In the genomic region with DNA sequence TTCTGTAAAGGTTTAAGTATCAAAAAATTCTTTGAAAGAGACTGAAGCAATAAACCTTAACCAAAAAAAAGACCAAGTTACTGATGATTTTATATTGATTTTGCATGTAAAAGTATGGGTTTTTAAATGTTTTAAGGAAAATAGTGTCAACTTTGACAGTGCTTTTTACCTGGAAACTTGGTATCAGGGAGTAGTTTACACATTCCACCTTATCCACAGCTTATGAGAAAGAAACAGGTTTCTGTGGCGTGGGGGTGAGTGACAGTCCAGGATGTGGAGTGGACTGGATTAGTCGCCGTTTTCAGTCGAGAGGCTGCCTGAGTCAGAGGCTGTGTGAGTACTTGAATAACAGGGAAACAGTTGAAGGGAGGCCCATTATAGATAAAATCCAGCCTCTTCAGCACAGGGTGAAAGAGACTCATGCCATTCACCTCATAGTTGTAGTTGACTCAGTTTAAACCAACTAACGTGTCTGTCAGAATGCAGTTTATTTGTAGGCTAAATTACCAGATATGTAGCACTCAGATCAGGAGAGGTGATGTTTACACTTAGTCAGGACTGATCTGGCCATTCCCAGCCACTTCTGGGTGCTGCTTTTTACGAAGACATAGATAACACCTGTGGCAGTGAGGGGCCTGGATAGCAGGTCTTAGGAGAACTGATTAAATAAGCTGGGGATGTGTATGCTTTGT, we compare ENCODE assay signal across 8 cellular contexts. TPM values are rescaled to one million over a fixed set of nuclear protein-coding genes. Genes with fewer than 3 reads are reported as not detected.
DNase-seq lines count a peak whose midpoint lies in the region; ATAC-seq, FAIRE-seq and TF ChIP-seq lines count a peak whose summit lies in the region.

No MANE protein-coding gene starts in this region.

- TF ChIP-seq CTCF in GM12878 (IDR thresholded peaks at IDR 0.05 in 2 of 3, conservative IDR thresholded peaks at IDR 0.05 in 1 of 3; ENCODE audit: control insufficient read depth in 2 of 3, extremely low read depth in 1 of 3, insufficient read depth in 1 of 3, low read depth in 3 of 3, low read length in 3 of 3) (no peak), suprapubic skin (IDR thresholded peaks at IDR 0.05) (no peak)

- no peaks in the 10 kb centered on the region for H4K20me1 ChIP-seq in GM12878 (ENCODE audit: control insufficient read depth, insufficient read depth)

- H3K4me3 ChIP-seq in GM12878 = peak overlapping the region; percentile 98
- no peak overlapping the region for H3K4me3 ChIP-seq in suprapubic skin

- H3K27me3 ChIP-seq in GM12878 (replicated peaks in 1 of 2; ENCODE audit: control insufficient read depth in 2 of 2, insufficient read depth in 2 of 2, low read length in 1 of 2) (no peaks in the 10 kb centered on the region), suprapubic skin (no peaks in the 10 kb centered on the region)

- peaks cover 94% of the 10 kb centered on the region for H3K79me2 ChIP-seq in GM12878 (ENCODE audit: control insufficient read depth, insufficient read depth, low read length)

- intact Hi-C loops in GM12878 (cut with micrococcal nuclease; ENCODE audit: unreplicated experiment) = loop anchor here (1.0 to 10.0 kb wide), 5 partner anchors 15 to 197 kb away; a partner anchor contains a TSS

- BruUV-seq in GM12878 (replicated peaks; lab: Mats Ljungman, UMichigan) = TSS peak; percentile 61

- peak overlapping the region; percentile 83 for H3K9ac ChIP-seq in GM12878 (ENCODE audit: control insufficient read depth, insufficient read depth, low read length)

- DNase-seq in ELF-1 (ENCODE audit: low read depth, low spot score) (peak; percentile 23), SHP77 (lab: John Stamatoyannopoulos, UW) (peak; percentile 16 to 32), GM12878 (ENCODE audit: low read depth, low spot score) (no peak), lung microvascular endothelial cell (ENCODE audit: low read depth in 2 of 2) (peak; percentile 82 to 92), suprapubic skin (ENCODE audit: low spot score in 2 of 2) (no peak), NCI-H524 treated with DMSO at 0.1 percent for 48 hours (lab: John Stamatoyannopoulos, UW) (no peak)

- POLR2A ChIA-PET in GM12878 (lab: Charles Lee) = interaction anchor here (1.0 to 8.0 kb wide), 8 partner anchors 10 to 127 kb away, joined by 3 to 59 read pairs (median 8); no protein-coding TSS in a partner anchor

- CTCF ChIA-PET in GM12878 (lab: Yijun Ruan, JAX) = interaction anchor here (0.7 to 3.0 kb wide), 15 partner anchors 10 to 129 kb away, joined by 3 to 19 read pairs (median 5); no protein-coding TSS in a partner anchor

- H2AFZ ChIP-seq in GM12878 (ENCODE audit: control insufficient read depth, low read depth, low read length) = no peak overlapping the region; the same call in 1 of the 2 replicates

- RAD21 ChIA-PET in GM12878 (lab: Charles Lee; ENCODE audit: unreplicated experiment) = interaction anchor here (0.6 to 14.1 kb wide), 19 partner anchors 8 to 749 kb away, joined by 3 to 247 read pairs (median 7); no protein-coding TSS in a partner anchor

- whole genome bisulfite sequencing in GM12878 (ENCODE audit: insufficient coverage, insufficient replicate concordance, low lambda C conversion rate, missing lambda C conversion rate) = 13% methylated on average over 6 of the region's 6 CpGs
- WGBS in suprapubic skin = 56% methylated on average over 6 of the region's 6 CpGs

- in situ Hi-C loops in GM12878 (cut with MboI) = loop anchor here (5.0 kb wide), 1 partner anchor 60 kb away; no protein-coding TSS in a partner anchor

- H3K4me1 ChIP-seq in GM12878 (ENCODE audit: control insufficient read depth, insufficient read depth, low read length) (peaks cover 49% of the 10 kb centered on the region), suprapubic skin (peaks cover 20% of the 10 kb centered on the region)

- TF ChIP-seq POLR2A in GM12878 (IDR thresholded peaks at IDR 0.05; ENCODE audit: low read depth, low read length) (no peak; the same call in 1 of the 2 replicates), suprapubic skin (IDR thresholded peaks at IDR 0.05) (no peak)

- SMC1A ChIA-PET in GM12878 (lab: Charles Lee; ENCODE audit: uncharacterized antibody, unreplicated experiment) = interaction anchor here (0.9 to 13.7 kb wide), 25 partner anchors 9 to 129 kb away, joined by 3 to 264 read pairs (median 7); no protein-coding TSS in a partner anchor

- no peak for TF ChIP-seq RAD21 in GM12878 (IDR thresholded peaks at IDR 0.05; ENCODE audit: insufficient read depth, low read depth, low read length)

- ATAC-seq in HG02759 (IDR thresholded peaks at IDR 0.05; ENCODE audit: unreplicated experiment) (peak; percentile 38), GM12878 (peak; percentile 50), GM18520 (IDR thresholded peaks at IDR 0.05; ENCODE audit: unreplicated experiment) (no peak)

- H3K9me3 ChIP-seq in GM12878 (replicated peaks; ENCODE audit: control insufficient read depth, insufficient read depth, low read length) (no peaks in the 10 kb centered on the region), suprapubic skin (no peaks in the 10 kb centered on the region)

- peak overlapping the region; percentile 93 for H3K27ac ChIP-seq in GM12878 (ENCODE audit: control insufficient read depth, insufficient read depth)
- H3K27ac ChIP-seq in suprapubic skin = peak overlapping the region; percentile 61

- no peak for FAIRE-seq in GM12878 (lab: Jason Lieb, UNC)

- H3K36me3 ChIP-seq in GM12878 (ENCODE audit: control insufficient read depth in 2 of 2, insufficient read depth in 2 of 2, low read length in 1 of 2) = peaks cover 0 to 4% of the 10 kb centered on the region in 2 experiments; a peak in 3 of 4 replicates
- peaks cover 10% of the 10 kb centered on the region for H3K36me3 ChIP-seq in suprapubic skin

- TF ChIP-seq EP300 in GM12878 (IDR thresholded peaks at IDR 0.05; ENCODE audit: borderline replicate concordance in 1 of 2, control insufficient read depth in 1 of 2, low read depth in 2 of 2, low read length in 2 of 2) (no peak), suprapubic skin (IDR thresholded peaks at IDR 0.05) (no peak)

- peak overlapping the region; percentile 97 for H3K4me2 ChIP-seq in GM12878 (ENCODE audit: control insufficient read depth, insufficient read depth)

TF ChIP-seq in GM12878, 131 proteins besides CTCF, POLR2A, EP300 and RAD21 (continues in another document):
- TF ChIP-seq, protein P1, sequence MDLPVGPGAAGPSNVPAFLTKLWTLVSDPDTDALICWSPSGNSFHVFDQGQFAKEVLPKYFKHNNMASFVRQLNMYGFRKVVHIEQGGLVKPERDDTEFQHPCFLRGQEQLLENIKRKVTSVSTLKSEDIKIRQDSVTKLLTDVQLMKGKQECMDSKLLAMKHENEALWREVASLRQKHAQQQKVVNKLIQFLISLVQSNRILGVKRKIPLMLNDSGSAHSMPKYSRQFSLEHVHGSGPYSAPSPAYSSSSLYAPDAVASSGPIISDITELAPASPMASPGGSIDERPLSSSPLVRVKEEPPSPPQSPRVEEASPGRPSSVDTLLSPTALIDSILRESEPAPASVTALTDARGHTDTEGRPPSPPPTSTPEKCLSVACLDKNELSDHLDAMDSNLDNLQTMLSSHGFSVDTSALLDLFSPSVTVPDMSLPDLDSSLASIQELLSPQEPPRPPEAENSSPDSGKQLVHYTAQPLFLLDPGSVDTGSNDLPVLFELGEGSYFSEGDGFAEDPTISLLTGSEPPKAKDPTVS (IDR thresholded peaks at IDR 0.05; ENCODE audit: low read depth, low read length) = no peak
- TF ChIP-seq NFIC (IDR thresholded peaks at IDR 0.05; ENCODE audit: low read depth, low read length) (peak; percentile 65), MTA3 (IDR thresholded peaks at IDR 0.05; ENCODE audit: borderline replicate concordance, low read length) (no peak), YBX1 (IDR thresholded peaks at IDR 0.05) (no peak), BCL11A (IDR thresholded peaks at IDR 0.05; ENCODE audit: low read depth, low read length) (no peak), SP1 (IDR thresholded peaks at IDR 0.05; ENCODE audit: low read depth, low read length) (no peak), MTA2 (IDR thresholded peaks at IDR 0.05; ENCODE audit: low read depth) (peak; percentile 51; the same call in 1 of the 2 replicates)

RNA-seq across cellular contexts. Expression of a gene that starts 0.6 kb away (rescaled TPM):
- total RNA-seq in GM12878 (2013; cell fraction: nucleolus; rRNA removed) = 568 and 600 TPM in 2 replicates
- 200 and 238 TPM in 2 replicates for total RNA-seq in GM12878 (2014; rRNA removed)
- 224 and 226 TPM in 2 replicates for total RNA-seq in GM12878 (2014; rRNA removed; fragmentation: Illumina TruSeq; extraction: Trizol)
- total RNA-seq in GM12878 (2021) = 138 TPM in 2 replicates
- 73.1 TPM for polyA plus RNA-seq in GM12878 (2011; ENCODE audit: low read depth)
- polyA plus RNA-seq in GM12878 (2011; rRNA removed) = 275 and 360 TPM in 2 replicates
- polyA plus RNA-seq in GM12878 (2011; cell fraction: cytosol; rRNA removed) = 142 and 158 TPM in 2 replicates
- polyA plus RNA-seq in GM12878 (2011; cell fraction: nucleus; rRNA removed) = 78.0 and 100 TPM in 2 replicates
- 60.7 and 150 TPM in 2 replicates for polyA plus RNA-seq in GM12878 (2012)
- 283 and 347 TPM in 2 replicates for polyA plus RNA-seq in GM12878 (2014; fragmentation: Illumina TruSeq; extraction: Trizol)
- polyA plus RNA-seq in GM12878 (2014; fragmentation: Nextera tagmentation; extraction: Ambion mirVana) = 100 to 1,000 TPM; 333 to 669 TPM
- polyA plus RNA-seq in GM12878 (2014; rRNA removed) = 112 and 134 TPM in 2 replicates
- 100 to 1,000 TPM; 209 to 225 TPM for polyA plus RNA-seq in GM12878 (2016; fragmentation: Nextera tagmentation; extraction: Ambion mirVana)
- 163 and 244 TPM in 2 replicates for polyA minus RNA-seq in GM12878 (2011; rRNA and poly(A)+ RNA removed)
- polyA minus RNA-seq in GM12878 (2011; cell fraction: cytosol; rRNA and poly(A)+ RNA removed) = 51.7 and 55.7 TPM in 2 replicates
- polyA minus RNA-seq in GM12878 (2011; cell fraction: nucleus; rRNA and poly(A)+ RNA removed) = 52.0 and 53.2 TPM in 2 replicates
- total RNA-seq in lung microvascular endothelial cell = 0.40 and 1.1 TPM in 2 replicates
- 1 to 10 TPM; 2.3 to 7.0 (median 4.4) TPM for total RNA-seq in suprapubic skin

RNA-seq across cellular contexts. Expression of a gene that starts 49.6 kb away (rescaled TPM):
- total RNA-seq in GM12878 (2013; cell fraction: nucleolus; rRNA removed) = 1.7 and 2.5 TPM in 2 replicates
- 4.9 and 5.1 TPM in 2 replicates for total RNA-seq in GM12878 (2014; rRNA removed)
- 5.3 and 6.2 TPM in 2 replicates for total RNA-seq in GM12878 (2014; rRNA removed; fragmentation: Illumina TruSeq; extraction: Trizol)
- 3.9 and 4.8 TPM in 2 replicates for total RNA-seq in GM12878 (2021)
- polyA plus RNA-seq in GM12878 (2011; ENCODE audit: low read depth) = 2.3 TPM
- polyA plus RNA-seq in GM12878 (2011; rRNA removed) = 12.9 and 20.6 TPM in 2 replicates
- polyA plus RNA-seq in GM12878 (2011; cell fraction: cytosol; rRNA removed) = 8.3 and 9.1 TPM in 2 replicates
- 8.1 and 9.8 TPM in 2 replicates for polyA plus RNA-seq in GM12878 (2011; cell fraction: nucleus; rRNA removed)
- polyA plus RNA-seq in GM12878 (2012) = 1.4 and 2.2 TPM in 2 replicates
- polyA plus RNA-seq in GM12878 (2014; fragmentation: Illumina TruSeq; extraction: Trizol) = 8.4 and 12.7 TPM in 2 replicates
- polyA plus RNA-seq in GM12878 (2014; fragmentation: Nextera tagmentation; extraction: Ambion mirVana) = 1 to 10 TPM; 3.9 to 8.4 TPM
- 3.3 and 4.4 TPM in 2 replicates for polyA plus RNA-seq in GM12878 (2014; rRNA removed)
- 1 to 10 TPM; 4.3 to 5.5 TPM for polyA plus RNA-seq in GM12878 (2016; fragmentation: Nextera tagmentation; extraction: Ambion mirVana)
- polyA minus RNA-seq in GM12878 (2011; rRNA and poly(A)+ RNA removed) = 18.5 and 26.6 TPM in 2 replicates
- polyA minus RNA-seq in GM12878 (2011; cell fraction: cytosol; rRNA and poly(A)+ RNA removed) = 5.2 and 5.4 TPM in 2 replicates
- 7.4 and 9.3 TPM in 2 replicates for polyA minus RNA-seq in GM12878 (2011; cell fraction: nucleus; rRNA and poly(A)+ RNA removed)
- not detected in 2 replicates for total RNA-seq in lung microvascular endothelial cell
- total RNA-seq in suprapubic skin = not detected

Comparison
In these comparisons a context has a peak if more than half of its experiments do, and no peak if none do; other contexts are left out.
1. DNase-seq: peak in ELF-1 (single experiment), SHP77 (2 of 2) and lung microvascular endothelial cell (2 of 2); none in GM12878 (single experiment), suprapubic skin (0 of 2) and NCI-H524 treated with DMSO at 0.1 percent for 48 hours (single experiment).
2. RNA of a gene that starts 0.6 kb away (total RNA-seq): 138 to 600 TPM in GM12878; 2.3 to 7.0 TPM in suprapubic skin and 0.40 to 1.1 TPM in lung microvascular endothelial cell; every median in the first group is over 10 times any median in the second.